ENCODE assay signal across 8 cellular contexts in genomic region chr15:82750831-82751181, GRCh38. TPM values are rescaled to one million over a fixed set of nuclear protein-coding genes. Genes with fewer than 3 reads are reported as not detected.
DNase-seq lines count a peak whose midpoint lies in the region; ATAC-seq, FAIRE-seq and TF ChIP-seq lines count a peak whose summit lies in the region.

No MANE protein-coding gene starts in this region.

- FAIRE-seq in D721Med (lab: Jason Lieb, UNC): no peak

- H3K36me3 ChIP-seq in rectal smooth muscle tissue (ENCODE audit: control insufficient read depth, insufficient read depth, low read length): peaks cover 7% of the 10 kb centered on the region

- H3K36me3 Mint-ChIP-seq in CD14-positive monocyte (peaks cover 32 to 34% of the 10 kb centered on the region in 2 donors), glutamatergic neuron (ENCODE audit: unreplicated experiment) (no peaks in the 10 kb centered on the region)

- peaks cover 14% of the 10 kb centered on the region for H3K4me1 ChIP-seq in rectal smooth muscle tissue (ENCODE audit: control insufficient read depth, insufficient read depth, low read length)

- H3K4me3 ChIP-seq in rectal smooth muscle tissue (ENCODE audit: low read length): peak overlapping the region; percentile 96

- no peaks in the 10 kb centered on the region for H3K27me3 ChIP-seq in rectal smooth muscle tissue (ENCODE audit: control insufficient read depth, insufficient read depth, low read length)

- DNase-seq in CD14-positive monocyte (ENCODE audit: low spot score) (no peak), glutamatergic neuron (no peak), D721Med (ENCODE audit: insufficient read length, low spot score) (no peak), COLO668 (lab: John Stamatoyannopoulos, UW; ENCODE audit: unreplicated experiment) (no peak)
- peak; percentile 3 to 5 for DNase-seq in activated CD4-positive, alpha-beta T cell treated with anti-CD3 and anti-CD28 coated beads, Interleukin-2, amount 50 U/mL, for 4 hours

- ATAC-seq in GM19351 (IDR thresholded peaks at IDR 0.05; ENCODE audit: unreplicated experiment): peak; percentile 45
- peak; percentile 39 for ATAC-seq in HG03342 (IDR thresholded peaks at IDR 0.05; ENCODE audit: unreplicated experiment)

- peaks cover 31% of the 10 kb centered on the region for H3K4me1 Mint-ChIP-seq in CD14-positive monocyte
- peaks cover 12% of the 10 kb centered on the region for H3K4me1 Mint-ChIP-seq in glutamatergic neuron (ENCODE audit: low read depth, unreplicated experiment)

- no peak for TF ChIP-seq CTCF in CD14-positive monocyte (IDR thresholded peaks at IDR 0.05)
- TF ChIP-seq CTCF in glutamatergic neuron (IDR thresholded peaks at IDR 0.05; ENCODE audit: partially characterized antibody, unreplicated experiment): no peak
- TF ChIP-seq CTCF in D721Med (IDR thresholded peaks at IDR 0.05; ENCODE audit: insufficient read depth, missing control alignments): no peak

- intact Hi-C loops in CD14-positive monocyte (cut with micrococcal nuclease): loop anchor here in 1 of 2 donors (5.0 kb wide), 2 partner anchors 61 to 209 kb away; partner anchors contain the start of gene RPS17

- H3K4me3 Mint-ChIP-seq in CD14-positive monocyte (peak overlapping the region; percentile 99 to 100), glutamatergic neuron (ENCODE audit: unreplicated experiment) (peak overlapping the region; percentile 100)

- peak overlapping the region; percentile 40 for H3K27ac ChIP-seq in rectal smooth muscle tissue (ENCODE audit: low read depth, low read length)

- peak overlapping the region; percentile 72 for H3K9ac ChIP-seq in rectal smooth muscle tissue (ENCODE audit: low read length)

- H3K9me3 Mint-ChIP-seq in CD14-positive monocyte (no peaks in the 10 kb centered on the region), glutamatergic neuron (ENCODE audit: unreplicated experiment) (no peaks in the 10 kb centered on the region)

- H3K27me3 Mint-ChIP-seq in CD14-positive monocyte (ENCODE audit: low read depth in 3 of 3) (peaks cover 0 to 2% (median 1%) of the 10 kb centered on the region in 3 donors), glutamatergic neuron (ENCODE audit: unreplicated experiment) (peaks cover 4% of the 10 kb centered on the region)

- peak overlapping the region; percentile 93 to 98 (median 97) for H3K27ac Mint-ChIP-seq in CD14-positive monocyte
- H3K27ac Mint-ChIP-seq in glutamatergic neuron (ENCODE audit: unreplicated experiment): peak overlapping the region; percentile 99

RNA-seq across cellular contexts. Expression of gene AP3B2, which starts 41.1 kb away (rescaled TPM):
- under 1 TPM in 1 of 2 donors, not detected in 1; 0.85 TPM for polyA plus RNA-seq in CD14-positive monocyte
- total RNA-seq in glutamatergic neuron (ENCODE audit: unreplicated experiment): 218 TPM

RNA-seq across cellular contexts. Expression of gene FSD2, which starts 55.1 kb away (rescaled TPM):
- under 1 TPM in 1 of 2 donors, not detected in 1; 0.09 TPM for polyA plus RNA-seq in CD14-positive monocyte
- total RNA-seq in glutamatergic neuron (ENCODE audit: unreplicated experiment): not detected

RNA-seq across cellular contexts. Expression of gene WHAMM, which starts 58.6 kb away (rescaled TPM):
- polyA plus RNA-seq in CD14-positive monocyte: under 1 TPM; 0.69 to 0.92 TPM
- 4.2 TPM for total RNA-seq in glutamatergic neuron (ENCODE audit: unreplicated experiment)

Comparison
In these comparisons a context has a peak if more than half of its experiments do, and no peak if none do; other contexts are left out.
1. DNase-seq: peak in activated CD4-positive, alpha-beta T cell treated with anti-CD3 and anti-CD28 coated beads, Interleukin-2, amount 50 U/mL, for 4 hours (2 of 2); none in CD14-positive monocyte (single experiment), glutamatergic neuron (single experiment), D721Med (single experiment) and COLO668 (single experiment).